14 cellular contexts compared by ENCODE assay signal in genomic region chr5:1139806-1140187, GRCh38. TPM values are rescaled to one million over a fixed set of nuclear protein-coding genes. Genes with fewer than 3 reads are reported as not detected.
DNase-seq lines count a peak whose midpoint lies in the region; ATAC-seq and TF ChIP-seq lines count a peak whose summit lies in the region.
"Had no signal": no experiment of that assay in that cellular context is flagged by ENCODE, and none has a peak within 500 bp of the region (broad histone marks: within the 10 kb centered on the region; RNA-seq: fewer than 3 reads in every experiment).

No MANE protein-coding gene starts in this region.

- peaks cover 61% of the 10 kb centered on the region for H3K4me1 ChIP-seq in Panc1 (ENCODE audit: control insufficient read depth, insufficient read depth, low read length)
- H3K4me1 ChIP-seq in foreskin keratinocyte, result no peaks in the 10 kb centered on the region

- no peaks in the 10 kb centered on the region for H3K36me3 ChIP-seq in Panc1 (ENCODE audit: control insufficient read depth, insufficient read depth, low read length)
- H3K36me3 ChIP-seq: esophagus muscularis mucosa, left ventricle myocardium inferior, SJCRH30 had no signal

- in situ Hi-C loops in Caki2 (cut with HindIII; ENCODE audit: low pct_unique_long_range_greater_than_20kb, low sequenced_read_pairs), result no loop called here
- in situ Hi-C loops in Panc1 (cut with HindIII; ENCODE audit: low pct_unique_long_range_greater_than_20kb, low sequenced_read_pairs), result no loop called here

- H3K27ac ChIP-seq in Panc1 (ENCODE audit: low read length) (peak overlapping the region; percentile 84), foreskin keratinocyte (no peak overlapping the region), caudate nucleus (ENCODE audit: low read depth, low read length) (no peak overlapping the region)
- H3K27ac ChIP-seq: esophagus muscularis mucosa, left ventricle myocardium inferior, SJCRH30, testis had no signal

- POLR2A ChIA-PET in Panc1 (lab: Charles Lee), result no interaction called here

- TF ChIP-seq CTCF in Panc1 (IDR thresholded peaks at IDR 0.05), result no peak
- TF ChIP-seq CTCF in foreskin keratinocyte (conservative IDR thresholded peaks at IDR 0.05), result no peak

- BruUV-seq in Panc1 (replicated peaks; lab: Mats Ljungman, UMichigan), result no TSS peak

- intact Hi-C loops in Panc1 (cut with micrococcal nuclease; ENCODE audit: unreplicated experiment), result loop anchor here (5.0 kb wide), 1 partner anchor 37 kb away; no protein-coding TSS in a partner anchor

- DNase-seq in Caki2 (ENCODE audit: low read depth), result peak; percentile 28
- DNase-seq in Panc1 (ENCODE audit: low read depth, low spot score), result no peak
- peak in 1 of 2 donors; percentile 42 for DNase-seq in foreskin keratinocyte
- no peak for DNase-seq in activated naive CD4-positive, alpha-beta T cell treated with anti-CD3 and anti-CD28 coated beads, Interleukin-2, amount 50 U/mL, for 16 hours
- no peak for DNase-seq in retina
- no peak for DNase-seq in caudate nucleus (lab: John Stamatoyannopoulos, UW)
- DNase-seq: amniotic stem cell had no signal

- no peak overlapping the region for H3K4me3 ChIP-seq in Panc1 (ENCODE audit: low read depth in 2 of 2, low read length in 2 of 2)
- H3K4me3 ChIP-seq: esophagus muscularis mucosa, left ventricle myocardium inferior, mucosa of descending colon, SJCRH30, testis had no signal

- CTCF ChIA-PET in Panc1 (lab: Charles Lee), result interaction anchor here (1.2 kb wide), 1 partner anchor 25 kb away, joined by 4 read pairs; no protein-coding TSS in a partner anchor

- no peaks in the 10 kb centered on the region for H3K9me3 ChIP-seq in Panc1 (ENCODE audit: control insufficient read depth, insufficient read depth, low read depth, low read length)
- H3K9me3 ChIP-seq: esophagus muscularis mucosa, left ventricle myocardium inferior, mucosa of descending colon, SJCRH30, testis had no signal

- ATAC-seq in HG02798 (IDR thresholded peaks at IDR 0.05; ENCODE audit: poor library complexity, unreplicated experiment) (peak; percentile 14), Panc1 (peak; percentile 59), foreskin keratinocyte (peak; percentile 47), HG03175 (IDR thresholded peaks at IDR 0.05; ENCODE audit: unreplicated experiment) (no peak)

- H3K27me3 ChIP-seq in Panc1 (ENCODE audit: control insufficient read depth, insufficient read depth, low read length) (no peaks in the 10 kb centered on the region), foreskin keratinocyte (peaks cover 42% of the 10 kb centered on the region)
- H3K27me3 ChIP-seq: SJCRH30, testis had no signal

RNA-seq across cellular contexts. Expression of gene SLC12A7, which starts 27.9 kb away (rescaled TPM):
- 34.2 and 45.8 TPM in 2 replicates for total RNA-seq in Caki2 (2014; rRNA removed; shearing (Covaris generic); ENCODE audit: low replicate concordance)
- 297 TPM for total RNA-seq in Panc1 (2021; ENCODE audit: unreplicated experiment)
- polyA plus RNA-seq in Panc1 (2012; ENCODE audit: insufficient read length), result 468 TPM
- 3.7 and 4.3 TPM in 2 replicates for total RNA-seq in foreskin keratinocyte
- polyA plus RNA-seq in foreskin keratinocyte, result 2.4 and 2.6 TPM in 2 replicates
